Comparison of ENCODE assay signal across 8 cellular contexts in the genomic region with DNA sequence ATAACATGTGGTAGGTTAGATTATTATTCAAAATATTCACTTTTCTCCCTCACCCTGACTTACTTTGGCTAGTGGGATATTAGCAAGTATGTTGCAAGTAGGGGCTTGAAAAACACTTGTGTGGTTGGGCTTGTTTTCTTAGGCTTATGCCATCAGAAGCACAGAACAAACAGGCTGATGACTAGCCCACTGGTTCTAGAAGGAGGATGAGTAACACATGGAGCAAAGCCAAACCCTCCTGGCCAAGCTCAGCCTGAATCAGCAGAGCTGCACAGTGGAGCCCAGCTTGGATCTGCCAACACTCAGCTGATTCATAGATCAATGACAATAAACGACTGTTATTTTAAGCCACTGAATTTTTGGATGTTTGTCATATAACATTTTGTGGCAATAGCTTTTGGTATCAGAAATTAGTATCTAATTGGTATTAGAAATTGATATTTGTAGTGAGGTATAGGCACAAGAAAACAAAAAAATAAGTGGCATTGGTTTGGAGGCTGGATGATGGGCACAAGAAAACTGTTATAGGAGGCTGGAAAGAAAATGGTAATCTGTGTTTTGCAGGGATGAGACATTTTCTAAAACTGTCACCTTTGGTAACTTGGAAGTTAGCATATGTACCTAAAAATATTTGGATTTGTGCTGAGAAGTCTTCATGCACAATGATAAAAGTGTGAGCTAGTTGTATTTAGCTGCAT. TPM values are rescaled to one million over a fixed set of nuclear protein-coding genes. Genes with fewer than 3 reads are reported as not detected.
DNase-seq lines count a peak whose midpoint lies in the region; ATAC-seq and TF ChIP-seq lines count a peak whose summit lies in the region.

No MANE protein-coding gene starts in this region.

- H3K9me3 ChIP-seq in thoracic aorta, result no peaks in the 10 kb centered on the region

- H3K27me3 Mint-ChIP-seq in endothelial cell (ENCODE audit: unreplicated experiment), result no peaks in the 10 kb centered on the region

- no peak overlapping the region for H3K4me3 Mint-ChIP-seq in endothelial cell (ENCODE audit: unreplicated experiment)

- H3K36me3 ChIP-seq in thoracic aorta, result no peaks in the 10 kb centered on the region

- no peak overlapping the region for H3K4me3 ChIP-seq in thoracic aorta

- H3K36me3 Mint-ChIP-seq in endothelial cell (ENCODE audit: low read depth, unreplicated experiment), result no peaks in the 10 kb centered on the region

- H3K27ac ChIP-seq in thoracic aorta, result no peak overlapping the region

- H3K27ac Mint-ChIP-seq in endothelial cell (ENCODE audit: unreplicated experiment), result no peak overlapping the region

- H3K4me1 Mint-ChIP-seq in endothelial cell (ENCODE audit: unreplicated experiment), result peaks cover 7% of the 10 kb centered on the region

- peaks cover 0 to 12% of the 10 kb centered on the region in 2 donors for H3K4me1 ChIP-seq in thoracic aorta (ENCODE audit: control insufficient read depth in 1 of 2, low read depth in 2 of 2)

- TF ChIP-seq CTCF in thoracic aorta (IDR thresholded peaks at IDR 0.05) (no peak), endothelial cell (IDR thresholded peaks at IDR 0.05; ENCODE audit: unreplicated experiment) (no peak)

- peak; percentile 71 for ATAC-seq in thoracic aorta (ENCODE audit: insufficient number of reproducible peaks, low FRiP score, low read depth)
- no peak for ATAC-seq in GM21515 (IDR thresholded peaks at IDR 0.05; ENCODE audit: unreplicated experiment)
- no peak for ATAC-seq in GM18502 (IDR thresholded peaks at IDR 0.05; ENCODE audit: poor library complexity, unreplicated experiment)

- no peaks in the 10 kb centered on the region for H3K9me3 Mint-ChIP-seq in endothelial cell (ENCODE audit: unreplicated experiment)

- no peaks in the 10 kb centered on the region for H3K27me3 ChIP-seq in thoracic aorta (replicated peaks; ENCODE audit: insufficient read depth)

- DNase-seq in HUDEP-2 (lab: John Stamatoyannopoulos, UW; ENCODE audit: unreplicated experiment in 76 of 76), result peak in 45 of 76 experiments; percentile 3 to 70 (median 21)
- peak in 56 of 58 donors; percentile 8 to 90 (median 67) for DNase-seq in anterior cingulate cortex (lab: John Stamatoyannopoulos, UW)
- peak in 40 of 51 donors; percentile 6 to 88 (median 63) for DNase-seq in hypothalamus (lab: John Stamatoyannopoulos, UW)
- DNase-seq in thoracic aorta (ENCODE audit: low spot score), result peak; percentile 64
- DNase-seq in endothelial cell (ENCODE audit: low spot score), result no peak
- DNase-seq in GM19240 (ENCODE audit: insufficient read length, low spot score), result no peak

RNA-seq across cellular contexts. Expression of gene ZBED3, which starts 46.1 kb away (rescaled TPM):
- total RNA-seq in thoracic aorta (1 to 10 TPM; 4.4 to 6.2 TPM), endothelial cell (ENCODE audit: unreplicated experiment) (13.0 TPM)

Comparison
In these comparisons a context has a peak if more than half of its experiments do, and no peak if none do; other contexts are left out.
1. DNase-seq: peak in HUDEP-2 (45 of 76), anterior cingulate cortex (56 of 58), hypothalamus (40 of 51) and thoracic aorta (single experiment); none in endothelial cell (single experiment) and GM19240 (single experiment).